ENCODE assay signal across 1 cellular context in the genomic region with DNA sequence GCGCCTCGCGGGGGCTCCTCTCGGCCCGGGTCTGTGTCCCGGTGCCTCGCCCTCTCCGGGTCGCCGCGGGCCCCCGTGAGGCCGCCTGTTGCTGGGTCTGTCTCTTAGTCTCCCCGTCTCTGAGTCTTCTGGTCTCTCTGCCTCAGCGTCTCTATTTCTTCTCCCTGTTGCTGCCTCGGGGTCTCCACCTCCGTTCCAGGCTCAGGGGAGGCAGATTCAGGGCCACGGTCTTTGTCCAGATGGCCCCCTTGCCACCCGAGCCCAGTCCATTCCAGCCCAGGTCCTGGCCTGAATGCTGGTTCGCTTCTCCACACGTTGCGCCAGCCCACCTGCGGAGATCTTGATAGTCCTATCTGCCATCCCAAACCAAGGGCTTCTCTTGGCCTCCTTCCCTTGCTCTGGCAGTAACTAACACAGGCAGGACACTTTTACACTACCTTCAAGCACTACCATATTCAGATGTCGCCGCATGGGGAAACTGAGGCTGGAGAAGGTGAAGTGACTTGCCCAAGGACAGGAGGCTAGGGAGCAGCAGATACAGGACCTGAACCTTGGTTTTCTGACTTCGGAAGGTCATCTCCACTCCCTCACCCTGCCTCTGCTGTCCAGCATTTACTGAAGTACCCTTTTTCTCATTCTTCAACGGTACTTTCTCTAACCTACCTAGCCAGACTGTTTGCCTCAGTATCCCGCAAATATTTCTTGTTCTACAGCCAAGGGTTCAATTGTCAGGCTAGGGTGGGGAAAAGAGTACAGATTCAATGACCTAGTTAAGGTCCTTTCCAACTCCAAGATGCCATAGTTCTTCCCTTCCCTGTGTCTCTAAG.
A peak's percentile ranks its signal among the peaks of the same experiment; 100 is the strongest.
TF ChIP-seq lines count a peak whose summit lies in the region.

No MANE protein-coding gene starts in this region.

TF ChIP-seq in K562, 482 proteins besides CTCF, POLR2A, EP300 and RAD21:
- TF ChIP-seq RBFOX2 (IDR thresholded peaks at IDR 0.05; ENCODE audit: low read depth, low read length) (peak; percentile 39; the same call in 1 of the 2 replicates), PML (IDR thresholded peaks at IDR 0.05; ENCODE audit: low read length) (peak; percentile 46; the same call in 1 of the 2 replicates), SUPT5H (IDR thresholded peaks at IDR 0.05) (0 out of 2 replicates have a peak, but pooled peaks have one; percentile 37), NCOA2 (IDR thresholded peaks at IDR 0.05; ENCODE audit: partially characterized antibody in 2 of 2) (no peak), JUND (IDR thresholded peaks at IDR 0.05; ENCODE audit: borderline replicate concordance, low read depth, low read length) (no peak), JUND (tag; IDR thresholded peaks at IDR 0.05; ENCODE audit: borderline replicate concordance, low read depth, low read length) (no peak), POLR2G (IDR thresholded peaks at IDR 0.05; ENCODE audit: low read depth, low read length) (0 out of 2 replicates have a peak, but pooled peaks have one; percentile 34), CHD4 (IDR thresholded peaks at IDR 0.05; ENCODE audit: insufficient read depth, insufficient replicate concordance, low read depth, low read length, poor library complexity, severe bottlenecking) (no peak), ZNF354B (CRISPR knock-in tag; IDR thresholded peaks at IDR 0.05) (no peak), SRF (CRISPR knock-in tag; IDR thresholded peaks at IDR 0.05) (no peak), TBP (optimal IDR thresholded peaks at IDR 0.05; ENCODE audit: low read depth, low read length) (peak; percentile 77), PTBP1 (IDR thresholded peaks at IDR 0.05; ENCODE audit: low read depth, low read length) (no peak), POLR2AphosphoS5 (IDR thresholded peaks at IDR 0.05; ENCODE audit: control insufficient read depth, insufficient read depth, low read depth, low read length) (peak; percentile 75; the same call in 1 of the 2 replicates), NFE2L1 (tag; IDR thresholded peaks at IDR 0.05; ENCODE audit: borderline replicate concordance, low read depth) (no peak), TAF1 (IDR thresholded peaks at IDR 0.05; ENCODE audit: control insufficient read depth, extremely low read depth, insufficient read depth, low read length, severe bottlenecking) (peak; percentile 26)
